ENCODE assay signal across 16 cellular contexts in genomic region chr19:13284929-13285928, GRCh38.
"Had no signal": no experiment of that assay in that cellular context is flagged by ENCODE, and none has a peak within 500 bp of the region (broad histone marks: within the 10 kb centered on the region; RNA-seq: fewer than 3 reads in every experiment).

No MANE protein-coding gene starts in this region.

- H3K27ac ChIP-seq: left ventricle myocardium inferior, thyroid gland, uterus, VCaP had no signal

- H3K4me3 ChIP-seq: left ventricle myocardium inferior, thyroid gland, uterus had no signal

- H3K4me1 ChIP-seq: left ventricle myocardium inferior, thyroid gland, uterus had no signal

- H3K36me3 ChIP-seq: left ventricle myocardium inferior, thyroid gland, uterus had no signal

- DNase-seq: activated CD4-positive, alpha-beta T cell treated with anti-CD3 and anti-CD28 coated beads, Interleukin-2, amount 50 U/mL, for 1 hour; activated CD4-positive, CD25-positive, alpha-beta regulatory T cell treated with anti-CD3 and anti-CD28 coated beads, Interleukin-2, amount 50 U/mL, for 72 hours; activated CD8-positive, alpha-beta memory T cell treated with anti-CD3 and anti-CD28 coated beads, Interleukin-2, amount 50 U/mL, for 4 hours; activated naive CD4-positive, alpha-beta T cell treated with anti-CD3 and anti-CD28 coated beads, Interleukin-2, amount 50 U/mL, for 16 hours; activated T-cell treated with anti-CD3 and anti-CD28 coated beads, Interleukin-2, amount 50 U/mL, for 4 hours; cerebellar nuclear complex; cortex of kidney; effector CD4-positive, alpha-beta T cell; head of caudate nucleus; left ventricle myocardium inferior; retina; stimulated activated CD8-positive, alpha-beta memory T cell treated with anti-CD3 and anti-CD28 coated beads, Interleukin-4, amount 100 ng/mL, for 48 hours; stimulated activated naive CD4-positive, alpha-beta T cell; thyroid gland; uterus had no signal

- H3K9me3 ChIP-seq: left ventricle myocardium inferior, thyroid gland, uterus had no signal

- ATAC-seq: activated T-cell treated with anti-CD3 and anti-CD28 coated beads, Interleukin-2, amount 50 U/mL, for 4 hours had no signal

- H3K27me3 ChIP-seq: thyroid gland, uterus had no signal
